In genomic region chr7:21137640-21138039, GRCh38 we compare ENCODE assay signal across 28 cellular contexts.
"Had no signal": no experiment of that assay in that cellular context is flagged by ENCODE, and none has a peak within 500 bp of the region (broad histone marks: within the 10 kb centered on the region; RNA-seq: fewer than 3 reads in every experiment).

No MANE protein-coding gene starts in this region.

- H3K9me3 ChIP-seq: colonic mucosa, gastrocnemius medialis had no signal

- DNase-seq: colonic mucosa; cortex of kidney; dermis blood vessel endothelial cell; dorsolateral prefrontal cortex; effector CD4-positive, alpha-beta T cell; effector CD8-positive, alpha-beta T cell; effector memory CD4-positive, alpha-beta T cell; effector memory CD8-positive, alpha-beta T cell; endodermal cell; erythroblast; esophagus squamous epithelium; foreskin keratinocyte; foreskin melanocyte; gastrocnemius medialis; glutamatergic neuron; head of caudate nucleus; heart left ventricle; heart right ventricle had no signal

- H3K27ac Mint-ChIP-seq: dendritic cell treated with granulocyte-macrophage colony-stimulating factor and Interleukin-4, amounts not matched to agents 40 ng/mL and 50 ng/mL, for 4 days; effector memory CD8-positive, alpha-beta T cell; endodermal cell had no signal

- H3K4me3 Mint-ChIP-seq: dendritic cell treated with granulocyte-macrophage colony-stimulating factor and Interleukin-4, amounts not matched to agents 40 ng/mL and 50 ng/mL, for 4 days; effector memory CD8-positive, alpha-beta T cell; endodermal cell had no signal

- H3K27me3 ChIP-seq: colonic mucosa, esophagus muscularis mucosa, esophagus squamous epithelium, foreskin keratinocyte, gastrocnemius medialis had no signal

- H3K27ac ChIP-seq: colonic mucosa, coronary artery, dorsolateral prefrontal cortex, epithelial cell of prostate, esophagus muscularis mucosa, esophagus squamous epithelium, foreskin keratinocyte, gastrocnemius medialis, gastroesophageal sphincter, heart left ventricle, heart right ventricle had no signal

- H3K36me3 ChIP-seq: colonic mucosa, esophagus muscularis mucosa, esophagus squamous epithelium, gastrocnemius medialis, gastroesophageal sphincter, heart left ventricle, heart right ventricle had no signal

- H3K4me3 ChIP-seq: colonic mucosa, coronary artery, dorsolateral prefrontal cortex, esophagus muscularis mucosa, esophagus squamous epithelium, gastrocnemius medialis, gastroesophageal sphincter, heart left ventricle, heart right ventricle had no signal

- ATAC-seq: effector memory CD8-positive, alpha-beta T cell; esophagus mucosa; foreskin keratinocyte; gastrocnemius medialis; gastroesophageal sphincter; heart left ventricle; heart right ventricle had no signal

- H3K27me3 Mint-ChIP-seq: dendritic cell treated with granulocyte-macrophage colony-stimulating factor and Interleukin-4, amounts not matched to agents 40 ng/mL and 50 ng/mL, for 4 days had no signal

- H3K4me1 ChIP-seq: colonic mucosa, esophagus muscularis mucosa, foreskin keratinocyte, gastrocnemius medialis, gastroesophageal sphincter, heart left ventricle, heart right ventricle had no signal

- FAIRE-seq: colon, endometrium, endothelial cell of umbilical vein, frontal cortex had no signal
